In the genomic region with DNA sequence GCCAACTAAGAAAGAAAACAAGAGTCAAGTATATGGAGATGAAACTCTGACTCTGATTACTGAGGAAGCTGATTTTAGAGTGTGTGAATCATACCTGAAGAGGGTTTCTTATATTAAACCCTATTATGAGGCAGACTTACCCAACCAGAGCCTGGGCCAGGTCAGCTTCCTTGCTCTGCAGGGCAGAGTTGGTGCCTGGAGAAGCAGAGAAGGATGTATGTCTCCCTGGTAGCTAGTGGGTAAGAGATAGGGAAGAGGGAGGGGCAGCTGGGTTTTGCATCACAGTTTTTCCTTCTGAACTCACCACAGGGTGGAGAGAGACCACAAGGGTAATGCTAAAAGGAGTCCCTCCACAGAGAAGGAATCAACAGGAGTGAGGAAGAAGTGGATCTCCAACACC, we compare ENCODE assay signal across 27 cellular contexts.
A peak's percentile ranks its signal among the peaks of the same experiment; 100 is the strongest.
DNase-seq lines count a peak whose midpoint lies in the region; ATAC-seq and TF ChIP-seq lines count a peak whose summit lies in the region.
"Had no signal": no experiment of that assay in that cellular context is flagged by ENCODE, and none has a peak within 500 bp of the region (broad histone marks: within the 10 kb centered on the region; RNA-seq: fewer than 3 reads in every experiment).

No MANE protein-coding gene starts in this region.

- no peak overlapping the region for H3K4me2 ChIP-seq in H9 (ENCODE audit: insufficient read depth, insufficient read length, low read length)
- H3K4me2 ChIP-seq: A549, hepatocyte had no signal

- H3K27me3 ChIP-seq in H9 (ENCODE audit: insufficient read depth, low read length): no peaks in the 10 kb centered on the region
- H3K27me3 ChIP-seq: hepatocyte, MG63 had no signal

- H3K14ac ChIP-seq in H9 (ENCODE audit: insufficient read depth, low read length): no peak overlapping the region

- DNase-seq in NCI-H82 (lab: John Stamatoyannopoulos, UW) (peak; percentile 56), NCI-H82 treated with DMSO at 0.1 percent for 48 hours (lab: John Stamatoyannopoulos, UW; ENCODE audit: unreplicated experiment) (no peak), kidney tubule cell (ENCODE audit: low spot score) (peak; percentile 59), glomerular visceral epithelial cell (ENCODE audit: extremely low spot score) (no peak), H9 (no peak), NCI-H2196 (lab: John Stamatoyannopoulos, UW; ENCODE audit: unreplicated experiment) (no peak), GM03348 (ENCODE audit: low spot score) (no peak)
- DNase-seq: activated CD4-positive, alpha-beta T cell treated with anti-CD3 and anti-CD28 coated beads, Interleukin-2, amount 50 U/mL, for 48 hours; activated T-cell treated with anti-CD3 and anti-CD28 coated beads, Interleukin-2, amount 50 U/mL, for 48 hours; Calu3; CD4-positive, CD25-positive, alpha-beta regulatory T cell; KG1; MG63; natural killer cell; NCI-H1417 treated with DMSO at 0.1 percent for 48 hours; NCI-H2081; NCI-H345; retina; SIG-M5; small intestine; stimulated activated naive CD4-positive, alpha-beta T cell; T-helper 9 cell had no signal

- no peak overlapping the region for H4K91ac ChIP-seq in H9 (ENCODE audit: insufficient read length, low read depth, low read length)

- no peaks in the 10 kb centered on the region for H3K4me1 Mint-ChIP-seq in activated T-helper 17 cell treated with anti-CD3 and anti-CD28 coated beads, Interleukin-2, amount 50 U/mL, for 72 hours
- no peaks in the 10 kb centered on the region for H3K4me1 Mint-ChIP-seq in H9
- H3K4me1 Mint-ChIP-seq: CD4-positive, CD25-positive, alpha-beta regulatory T cell; central memory CD8-positive, alpha-beta T cell; natural killer cell had no signal

- no peak for TF ChIP-seq CTCF in H9 (conservative IDR thresholded peaks at IDR 0.05)

- H3K56ac ChIP-seq in H9 (ENCODE audit: insufficient read length, low read depth, low read length): no peak overlapping the region

- no peak overlapping the region for H2BK5ac ChIP-seq in H9 (ENCODE audit: insufficient read length, low read length)

- no peak overlapping the region for H3K18ac ChIP-seq in H9 (ENCODE audit: insufficient read length, low read depth, low read length)

- ATAC-seq in activated T-helper 17 cell treated with anti-CD3 and anti-CD28 coated beads, Interleukin-2, amount 50 U/mL, for 72 hours (replicated peaks): peak; percentile 14
- ATAC-seq: natural killer cell had no signal

- no peak overlapping the region for H2BK120ac ChIP-seq in H9 (ENCODE audit: low read depth, low read length, poor library complexity, severe bottlenecking)

- H3K4me3 Mint-ChIP-seq in activated T-helper 17 cell treated with anti-CD3 and anti-CD28 coated beads, Interleukin-2, amount 50 U/mL, for 72 hours: no peak overlapping the region
- H3K4me3 Mint-ChIP-seq in H9: no peak overlapping the region
- H3K4me3 Mint-ChIP-seq: CD4-positive, CD25-positive, alpha-beta regulatory T cell; central memory CD8-positive, alpha-beta T cell; natural killer cell had no signal

- no peak overlapping the region for H3K4ac ChIP-seq in H9 (ENCODE audit: low read depth, low read length)

- no peaks in the 10 kb centered on the region for H3K9me3 ChIP-seq in H9 (ENCODE audit: control insufficient read depth, low read depth, low read length)
- H3K9me3 ChIP-seq: A549, MG63 had no signal

- H2BK20ac ChIP-seq in H9 (ENCODE audit: low read depth, low read length, poor library complexity, severe bottlenecking): no peak overlapping the region

- no peak overlapping the region for H2BK15ac ChIP-seq in H9 (ENCODE audit: low read depth, low read length)

- no peaks in the 10 kb centered on the region for H3K4me1 ChIP-seq in H9 (ENCODE audit: insufficient read depth, low read length)
- H3K4me1 ChIP-seq: A549 had no signal

- H3T11ph ChIP-seq in H9 (ENCODE audit: low read length): no peak overlapping the region

- H4K20me1 ChIP-seq in H9 (ENCODE audit: control insufficient read depth, insufficient read depth, insufficient read length): no peaks in the 10 kb centered on the region

- H3K23ac ChIP-seq in H9 (ENCODE audit: insufficient read length, low read depth, low read length): no peak overlapping the region

- H2BK12ac ChIP-seq in H9 (ENCODE audit: insufficient read length, low read depth, low read length): no peak overlapping the region

- no peaks in the 10 kb centered on the region for H3K79me2 ChIP-seq in H9 (ENCODE audit: insufficient read depth, low read length)
- H3K79me2 ChIP-seq: hepatocyte had no signal

- no peak overlapping the region for H3K27ac ChIP-seq in H9 (ENCODE audit: insufficient read length, low read depth, low read length)
- H3K27ac ChIP-seq: A549, hepatocyte, HL-60 had no signal

- H2AFZ ChIP-seq in H9 (ENCODE audit: low read length): no peak overlapping the region
- H2AFZ ChIP-seq: hepatocyte had no signal

- no peak overlapping the region for H3K27ac Mint-ChIP-seq in activated T-helper 17 cell treated with anti-CD3 and anti-CD28 coated beads, Interleukin-2, amount 50 U/mL, for 72 hours
- H3K27ac Mint-ChIP-seq in H9: 0 out of 7 replicates have a peak overlapping the region, but pooled peaks of 1 of the 3 experiments have one; percentile 37
- H3K27ac Mint-ChIP-seq: CD4-positive, CD25-positive, alpha-beta regulatory T cell; natural killer cell had no signal

- H3K23me2 ChIP-seq in H9 (ENCODE audit: insufficient read length, low read depth, low read length, poor library complexity, severe bottlenecking): no peaks in the 10 kb centered on the region

- no peak overlapping the region for H4K8ac ChIP-seq in H9 (replicated peaks; ENCODE audit: insufficient read length, low read depth, low read length)

- H4K5ac ChIP-seq in H9 (ENCODE audit: insufficient read length, low read depth, low read length): no peak overlapping the region

- H3K9ac ChIP-seq in H9 (ENCODE audit: extremely low read depth, insufficient read length, low read length): no peak overlapping the region

- H3K27me3 Mint-ChIP-seq in activated T-helper 17 cell treated with anti-CD3 and anti-CD28 coated beads, Interleukin-2, amount 50 U/mL, for 72 hours: no peaks in the 10 kb centered on the region
- no peaks in the 10 kb centered on the region for H3K27me3 Mint-ChIP-seq in H9 (ENCODE audit: low read depth)
- H3K27me3 Mint-ChIP-seq: CD4-positive, CD25-positive, alpha-beta regulatory T cell had no signal

- no peak overlapping the region for H2AK5ac ChIP-seq in H9 (ENCODE audit: insufficient read length, low read length)

- no peaks in the 10 kb centered on the region for H3K36me3 Mint-ChIP-seq in activated T-helper 17 cell treated with anti-CD3 and anti-CD28 coated beads, Interleukin-2, amount 50 U/mL, for 72 hours (ENCODE audit: low read depth)
- peaks cover 0 to 5% (median 0%) of the 10 kb centered on the region in 3 experiments; a peak in 1 of 7 replicates for H3K36me3 Mint-ChIP-seq in H9 (ENCODE audit: insufficient read depth in 1 of 3, low read depth in 3 of 3)
- H3K36me3 Mint-ChIP-seq: natural killer cell had no signal

- no peaks in the 10 kb centered on the region for H3K9me3 Mint-ChIP-seq in activated T-helper 17 cell treated with anti-CD3 and anti-CD28 coated beads, Interleukin-2, amount 50 U/mL, for 72 hours
- H3K9me3 Mint-ChIP-seq in H9: no peaks in the 10 kb centered on the region
- H3K9me3 Mint-ChIP-seq: central memory CD8-positive, alpha-beta T cell; natural killer cell had no signal

- no peaks in the 10 kb centered on the region for H3K79me1 ChIP-seq in H9 (ENCODE audit: insufficient read depth, low read depth, low read length, poor library complexity, severe bottlenecking)

Comparison
In these comparisons a context has a peak if more than half of its experiments do, and no peak if none do; other contexts are left out.
1. DNase-seq: peak in NCI-H82 (single experiment) and kidney tubule cell (single experiment); none in NCI-H82 treated with DMSO at 0.1 percent for 48 hours (single experiment), glomerular visceral epithelial cell (single experiment), H9 (single experiment), NCI-H2196 (single experiment) and GM03348 (single experiment).